Comparison of ENCODE assay signal across 15 cellular contexts in the genomic region with DNA sequence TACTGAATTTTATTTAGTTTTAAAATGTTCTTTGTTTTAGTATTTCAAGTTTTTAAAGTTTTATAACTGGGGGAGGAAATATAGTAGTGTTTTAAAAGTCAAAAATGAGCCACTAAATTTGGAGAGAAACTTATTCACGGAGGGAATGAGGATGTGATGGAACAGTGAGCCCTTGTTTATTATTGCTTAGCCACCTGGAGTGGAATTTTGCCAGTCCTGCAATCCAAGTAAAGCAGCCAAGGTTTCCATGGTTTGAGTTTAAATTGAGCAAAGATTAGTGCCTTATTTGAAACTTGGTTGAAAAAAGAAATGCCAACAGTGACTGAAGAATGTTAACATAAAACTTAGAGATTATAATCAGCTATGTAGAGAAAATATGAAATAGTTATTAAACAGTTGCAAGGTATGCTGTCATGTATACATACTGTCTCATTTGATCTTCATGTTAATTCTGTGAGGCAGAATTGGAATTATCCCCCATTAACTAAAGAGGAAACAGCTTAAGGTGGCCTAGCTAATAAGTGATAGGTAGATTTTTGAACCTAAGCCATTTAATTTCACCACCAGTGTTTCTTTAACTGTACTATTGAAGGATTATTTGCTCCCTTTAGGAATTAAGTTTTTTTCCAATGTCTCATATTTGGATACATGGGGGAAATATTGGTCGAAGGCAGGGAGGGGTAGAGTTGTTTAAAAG. TPM values are rescaled to one million over a fixed set of nuclear protein-coding genes. Genes with fewer than 3 reads are reported as not detected.
DNase-seq lines count a peak whose midpoint lies in the region; TF ChIP-seq lines count a peak whose summit lies in the region.
"Had no signal": no experiment of that assay in that cellular context is flagged by ENCODE, and none has a peak within 500 bp of the region (broad histone marks: within the 10 kb centered on the region; RNA-seq: fewer than 3 reads in every experiment).

No MANE protein-coding gene starts in this region.

- H3K4me3 Mint-ChIP-seq in chondrocyte (ENCODE audit: unreplicated experiment) (no peak overlapping the region), nephron (no peak overlapping the region)
- H3K4me3 Mint-ChIP-seq in activated CD4-positive, alpha-beta T cell treated with anti-CD3 and anti-CD28 coated beads, Interleukin-2, amount 10 ng/mL, durations not matched to agents 7 days and 5 days = no peak overlapping the region

- H3K4me1 ChIP-seq in tibial artery = peaks cover 0 to 49% (median 10%) of the 10 kb centered on the region in 4 donors
- H3K4me1 ChIP-seq: testis had no signal

- CTCF ChIA-PET in activated CD4-positive, alpha-beta T cell treated with anti-CD3 and anti-CD28 coated beads, Interleukin-2, amount 10 ng/mL, durations not matched to agents 7 days and 5 days (lab: Charles Lee) = no interaction called here

- no peak overlapping the region for H3K4me3 ChIP-seq in tibial artery
- H3K4me3 ChIP-seq: adrenal gland, testis had no signal

- H3K27me3 ChIP-seq in tibial artery = no peaks in the 10 kb centered on the region
- H3K27me3 ChIP-seq: adrenal gland, testis had no signal

- DNase-seq in NCI-H82 (lab: John Stamatoyannopoulos, UW) (peak; percentile 20), NCI-H82 treated with DMSO at 0.1 percent for 48 hours (lab: John Stamatoyannopoulos, UW; ENCODE audit: unreplicated experiment) (no peak), chondrocyte (ENCODE audit: low spot score) (no peak), tibial artery (no peak), activated gamma-delta T cell treated with Interleukin-2 at 50 U/mL for 16 hours (no peak)
- no peak for DNase-seq in activated CD4-positive, alpha-beta T cell treated with anti-CD3 and anti-CD28 coated beads, Interleukin-2, amount 10 ng/mL, durations not matched to agents 7 days and 5 days
- no peak for DNase-seq in activated CD4-positive, alpha-beta T cell treated with anti-CD3 and anti-CD28 coated beads for 1 hour
- DNase-seq: activated CD4-positive, alpha-beta T cell treated with anti-CD3 and anti-CD28 coated beads, Interleukin-2, amount 50 U/mL, for 1 hour; adrenal gland; EL; NCI-H187; NCI-H524; testis had no signal

- peaks cover 7 to 16% (median 13%) of the 10 kb centered on the region in 3 donors for H3K36me3 ChIP-seq in tibial artery
- H3K36me3 ChIP-seq: adrenal gland had no signal

- H3K27ac Mint-ChIP-seq in chondrocyte (ENCODE audit: unreplicated experiment) (peak overlapping the region; percentile 77), nephron (peak overlapping the region; percentile 38 to 70 (median 50))
- H3K27ac Mint-ChIP-seq in activated CD4-positive, alpha-beta T cell treated with anti-CD3 and anti-CD28 coated beads, Interleukin-2, amount 10 ng/mL, durations not matched to agents 7 days and 5 days = no peak overlapping the region

- peak overlapping the region; percentile 30 to 64 for H3K27ac ChIP-seq in tibial artery
- H3K27ac ChIP-seq: 22Rv1, adrenal gland had no signal

- H3K9me3 Mint-ChIP-seq in chondrocyte (ENCODE audit: low read depth) (no peaks in the 10 kb centered on the region), nephron (no peaks in the 10 kb centered on the region)
- peaks cover 2% of the 10 kb centered on the region for H3K9me3 Mint-ChIP-seq in activated CD4-positive, alpha-beta T cell treated with anti-CD3 and anti-CD28 coated beads, Interleukin-2, amount 10 ng/mL, durations not matched to agents 7 days and 5 days

- intact Hi-C loops in tibial artery (cut with DNase I; ENCODE audit: low total_unique reads) = loop anchor here (2.0 kb wide), 1 partner anchor 29 kb away; no protein-coding TSS in a partner anchor

- peaks cover 9% of the 10 kb centered on the region for H3K36me3 Mint-ChIP-seq in chondrocyte (ENCODE audit: low read depth)
- H3K36me3 Mint-ChIP-seq in nephron (ENCODE audit: low read depth) = peaks cover 18% of the 10 kb centered on the region
- peaks cover 5% of the 10 kb centered on the region for H3K36me3 Mint-ChIP-seq in activated CD4-positive, alpha-beta T cell treated with anti-CD3 and anti-CD28 coated beads, Interleukin-2, amount 10 ng/mL, durations not matched to agents 7 days and 5 days (ENCODE audit: low read depth)

- H3K27me3 Mint-ChIP-seq in chondrocyte (ENCODE audit: low read depth) = no peaks in the 10 kb centered on the region
- no peaks in the 10 kb centered on the region for H3K27me3 Mint-ChIP-seq in nephron (ENCODE audit: low read depth)
- H3K27me3 Mint-ChIP-seq in activated CD4-positive, alpha-beta T cell treated with anti-CD3 and anti-CD28 coated beads, Interleukin-2, amount 10 ng/mL, durations not matched to agents 7 days and 5 days = no peaks in the 10 kb centered on the region

- TF ChIP-seq CTCF in chondrocyte (IDR thresholded peaks at IDR 0.05) (no peak), nephron (IDR thresholded peaks at IDR 0.05; ENCODE audit: unreplicated experiment in 3 of 3) (no peak), tibial artery (IDR thresholded peaks at IDR 0.05) (no peak)

- H3K9me3 ChIP-seq in tibial artery = no peaks in the 10 kb centered on the region
- H3K9me3 ChIP-seq: adrenal gland, testis had no signal

- POLR2A ChIA-PET in activated CD4-positive, alpha-beta T cell treated with anti-CD3 and anti-CD28 coated beads, Interleukin-2, amount 10 ng/mL, durations not matched to agents 7 days and 5 days (lab: Charles Lee) = interaction anchor here (0.6 kb wide), 1 partner anchor 587 kb away, joined by 5 read pairs; no protein-coding TSS in a partner anchor

- H3K4me1 Mint-ChIP-seq in chondrocyte (ENCODE audit: low read depth) (peaks cover 28% of the 10 kb centered on the region), nephron (no peaks in the 10 kb centered on the region)
- H3K4me1 Mint-ChIP-seq in activated CD4-positive, alpha-beta T cell treated with anti-CD3 and anti-CD28 coated beads, Interleukin-2, amount 10 ng/mL, durations not matched to agents 7 days and 5 days = peaks cover 36% of the 10 kb centered on the region

RNA-seq across cellular contexts. Expression of a gene that starts 36.4 kb away (rescaled TPM):
- 20.1 to 25.7 TPM (median 20.4 TPM) in 3 replicates for total RNA-seq in chondrocyte
- total RNA-seq in activated CD4-positive, alpha-beta T cell treated with anti-CD3 and anti-CD28 coated beads, Interleukin-2, amount 10 ng/mL, durations not matched to agents 7 days and 5 days = 10 to 100 TPM in 1 of 2 experiments, 1 to 10 TPM in 1; 9.0 to 10.3 TPM
